ENCODE assay signal across 10 cellular contexts in the genomic region with DNA sequence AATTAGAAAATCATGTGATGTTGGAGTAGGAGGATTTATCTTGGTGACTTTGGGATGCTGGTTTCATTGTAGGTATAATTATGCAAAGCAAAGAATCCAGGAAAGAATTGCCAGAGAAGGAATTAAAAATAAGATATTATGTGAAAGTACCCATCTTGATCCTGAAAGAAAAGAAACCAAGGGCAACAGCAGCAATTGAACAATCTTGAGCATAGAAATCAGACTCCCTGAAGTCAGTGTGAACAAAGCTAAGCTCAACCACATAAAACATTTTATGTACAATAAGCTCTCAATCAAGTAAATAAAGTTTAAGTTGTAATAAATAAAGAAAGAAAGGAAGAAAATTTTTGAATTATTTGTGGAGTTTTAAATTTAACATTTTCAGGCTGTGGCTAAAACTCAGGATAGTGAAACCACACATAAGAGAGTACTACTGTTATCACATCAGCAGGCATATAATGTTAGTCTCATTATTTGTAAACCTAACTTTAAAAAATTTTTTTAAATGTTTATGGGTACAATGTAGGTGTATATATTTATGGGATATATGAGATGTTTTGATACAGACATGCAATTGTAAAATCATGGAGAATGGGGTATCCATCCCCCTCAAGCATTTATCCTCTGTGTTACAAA. TPM values are rescaled to one million over a fixed set of nuclear protein-coding genes. Genes with fewer than 3 reads are reported as not detected.
DNase-seq lines count a peak whose midpoint lies in the region; ATAC-seq, FAIRE-seq and TF ChIP-seq lines count a peak whose summit lies in the region.
"Had no signal": no experiment of that assay in that cellular context is flagged by ENCODE, and none has a peak within 500 bp of the region (broad histone marks: within the 10 kb centered on the region; RNA-seq: fewer than 3 reads in every experiment).

No MANE protein-coding gene starts in this region.

- FAIRE-seq in urothelium cell line (lab: Jason Lieb, UNC): no peak

- H3K4me3 ChIP-seq in ACC112 (ENCODE audit: low read depth, low read length) (peak overlapping the region; percentile 75), HUES64 (ENCODE audit: low read length) (peak overlapping the region; percentile 63)
- H3K4me3 ChIP-seq in naive thymus-derived CD4-positive, alpha-beta T cell (ENCODE audit: low read length): peak overlapping the region; percentile 24

- peaks cover 86% of the 10 kb centered on the region for H3K27me3 ChIP-seq in ACC112 (ENCODE audit: insufficient read depth, low read length)
- peaks cover 27% of the 10 kb centered on the region for H3K27me3 ChIP-seq in HUES64 (ENCODE audit: insufficient read depth, low read length)
- peaks cover 0 to 9% of the 10 kb centered on the region in 2 donors for H3K27me3 ChIP-seq in naive thymus-derived CD4-positive, alpha-beta T cell (ENCODE audit: control insufficient read depth in 2 of 2, insufficient read depth in 2 of 2, low read length in 2 of 2)

- H3K27ac Mint-ChIP-seq in chondrocyte (ENCODE audit: unreplicated experiment): no peak overlapping the region
- H3K27ac Mint-ChIP-seq in naive thymus-derived CD4-positive, alpha-beta T cell: no peak overlapping the region

- peaks cover 11% of the 10 kb centered on the region for H3K4me1 Mint-ChIP-seq in chondrocyte (ENCODE audit: low read depth)
- peaks cover 10 to 18% (median 14%) of the 10 kb centered on the region in 7 donors for H3K4me1 Mint-ChIP-seq in naive thymus-derived CD4-positive, alpha-beta T cell

- ATAC-seq in naive thymus-derived CD4-positive, alpha-beta T cell: no peak
- ATAC-seq in GM18502 (IDR thresholded peaks at IDR 0.05; ENCODE audit: poor library complexity, unreplicated experiment): no peak

- H3K27me3 Mint-ChIP-seq in chondrocyte (ENCODE audit: low read depth): no peaks in the 10 kb centered on the region
- H3K27me3 Mint-ChIP-seq in naive thymus-derived CD4-positive, alpha-beta T cell: peaks cover 58 to 80% (median 61%) of the 10 kb centered on the region in 5 donors

- H3K79me2 ChIP-seq in ACC112 (ENCODE audit: control insufficient read depth, insufficient read depth, low read length, unreplicated experiment): no peaks in the 10 kb centered on the region

- H3K36me3 ChIP-seq in ACC112 (ENCODE audit: insufficient read depth, low read length) (no peaks in the 10 kb centered on the region), HUES64 (ENCODE audit: insufficient read depth, low read length) (no peaks in the 10 kb centered on the region)
- H3K36me3 ChIP-seq in naive thymus-derived CD4-positive, alpha-beta T cell (ENCODE audit: control insufficient read depth in 2 of 3, insufficient read depth in 3 of 3, low read length in 3 of 3): no peaks in the 10 kb centered on the region

- H3K9me3 ChIP-seq in HUES64 (ENCODE audit: insufficient read depth, low read depth, low read length): no peaks in the 10 kb centered on the region
- no peaks in the 10 kb centered on the region for H3K9me3 ChIP-seq in naive thymus-derived CD4-positive, alpha-beta T cell (ENCODE audit: control insufficient read depth in 2 of 3, low read length in 3 of 3)

- POLR2A ChIA-PET in naive thymus-derived CD4-positive, alpha-beta T cell (lab: Charles Lee): no interaction called here

- DNase-seq in chondrocyte (ENCODE audit: low spot score) (no peak), cerebellar cortex (ENCODE audit: low spot score) (no peak), urothelium cell line (ENCODE audit: low spot score) (no peak), pons (ENCODE audit: low spot score) (no peak)
- DNase-seq in naive thymus-derived CD4-positive, alpha-beta T cell: no peak
- DNase-seq: erythroblast, GF-D8 had no signal

- CTCF ChIA-PET in naive thymus-derived CD4-positive, alpha-beta T cell (lab: Charles Lee): no interaction called here

- H3K9me3 Mint-ChIP-seq in chondrocyte (ENCODE audit: low read depth): peaks cover 6% of the 10 kb centered on the region
- H3K9me3 Mint-ChIP-seq in naive thymus-derived CD4-positive, alpha-beta T cell: peaks cover 0 to 3% (median 0%) of the 10 kb centered on the region in 11 donors

- H3K27ac ChIP-seq in ACC112 (ENCODE audit: low read depth, low read length) (no peak overlapping the region), HUES64 (ENCODE audit: low read depth, low read length) (no peak overlapping the region)
- H3K27ac ChIP-seq in naive thymus-derived CD4-positive, alpha-beta T cell (ENCODE audit: low read depth, low read length): no peak overlapping the region

- no peaks in the 10 kb centered on the region for H3K36me3 Mint-ChIP-seq in chondrocyte (ENCODE audit: low read depth)
- peaks cover 0 to 4% (median 0%) of the 10 kb centered on the region in 5 donors for H3K36me3 Mint-ChIP-seq in naive thymus-derived CD4-positive, alpha-beta T cell

- H3K4me1 ChIP-seq in ACC112 (ENCODE audit: control insufficient read depth, insufficient read depth, low read length, unreplicated experiment): no peaks in the 10 kb centered on the region
- H3K4me1 ChIP-seq in HUES64 (ENCODE audit: insufficient read depth, low read length): peaks cover 15% of the 10 kb centered on the region
- peaks cover 3 to 6% of the 10 kb centered on the region in 2 donors for H3K4me1 ChIP-seq in naive thymus-derived CD4-positive, alpha-beta T cell (ENCODE audit: control insufficient read depth in 2 of 2, insufficient read depth in 2 of 2, low read length in 2 of 2)

- no peak for TF ChIP-seq CTCF in chondrocyte (IDR thresholded peaks at IDR 0.05)

- peak overlapping the region; percentile 71 for H3K4me3 Mint-ChIP-seq in chondrocyte (ENCODE audit: unreplicated experiment)
- peak overlapping the region in 9 of 10 donors; percentile 53 to 87 (median 81) for H3K4me3 Mint-ChIP-seq in naive thymus-derived CD4-positive, alpha-beta T cell

- intact Hi-C loops in naive thymus-derived CD4-positive, alpha-beta T cell (cut with micrococcal nuclease): no loop called here

- H2AFZ ChIP-seq in ACC112 (ENCODE audit: low read length, unreplicated experiment): peak overlapping the region; percentile 82

- H3K9ac ChIP-seq in HUES64 (ENCODE audit: low read depth, low read length): peak overlapping the region; percentile 71

RNA-seq across cellular contexts. Expression of a gene that starts 32.8 kb away (rescaled TPM):
- 0.30 TPM for polyA plus RNA-seq in HUES64 (2013, experiment 1 of 2)
- 0.44 TPM for polyA plus RNA-seq in HUES64 (2013, experiment 2 of 2)
- total RNA-seq in chondrocyte: not detected in 3 replicates
- 1 to 10 TPM; 1.3 to 8.8 (median 2.5) TPM for total RNA-seq in naive thymus-derived CD4-positive, alpha-beta T cell
- polyA plus RNA-seq in naive thymus-derived CD4-positive, alpha-beta T cell: 1 to 10 TPM; 1.4 to 1.5 TPM

RNA-seq across cellular contexts. Expression of a gene that starts 38.0 kb away (rescaled TPM):
- polyA plus RNA-seq in HUES64 (2013, experiment 1 of 2): not detected
- polyA plus RNA-seq in HUES64 (2013, experiment 2 of 2): not detected
- not detected in 3 replicates for total RNA-seq in chondrocyte
- not detected for total RNA-seq in naive thymus-derived CD4-positive, alpha-beta T cell
- polyA plus RNA-seq in naive thymus-derived CD4-positive, alpha-beta T cell: not detected

Comparison
In these comparisons a context has a peak if more than half of its experiments do, and no peak if none do; other contexts are left out.
1. H3K4me3 ChIP-seq: peak in every context shown above with its lines; median percentile 75 in ACC112; 63 in HUES64; 24 in naive thymus-derived CD4-positive, alpha-beta T cell.